ENCODE assay signal across 1 cellular context in the genomic region with DNA sequence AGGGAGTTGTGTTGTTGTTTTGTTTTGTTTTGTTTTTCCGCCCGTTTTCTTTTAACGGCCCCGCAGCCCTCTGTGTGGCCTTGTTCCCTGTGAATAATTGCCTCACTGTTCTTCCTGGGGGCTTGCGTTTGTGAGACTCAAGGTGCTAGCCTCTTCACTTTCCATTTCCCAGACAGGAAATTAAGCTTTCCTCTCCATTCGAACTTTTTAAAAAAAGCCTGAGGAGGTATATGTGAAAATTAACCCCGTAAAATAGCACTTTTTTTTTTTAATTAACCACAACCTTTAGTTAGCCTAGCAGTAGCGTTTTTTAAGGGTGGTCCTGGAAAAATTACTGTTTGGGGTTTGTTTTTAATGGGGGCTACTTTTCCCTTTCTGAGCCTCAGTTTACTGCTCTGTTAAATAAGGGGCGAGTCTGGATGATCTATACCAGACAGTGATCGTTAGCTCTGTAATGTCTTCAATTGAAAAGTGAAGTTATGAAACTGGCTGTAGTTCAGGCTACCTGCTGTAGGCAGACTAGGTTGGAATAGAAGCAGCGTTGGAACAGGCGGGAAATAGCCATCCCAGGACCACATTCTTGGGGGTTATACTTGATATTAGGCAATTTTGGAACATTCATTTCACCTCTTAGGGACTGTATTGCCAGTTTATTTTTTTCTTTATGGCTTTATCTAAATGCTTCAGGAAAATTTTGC.
A peak's percentile ranks its signal among the peaks of the same experiment; 100 is the strongest.
TF ChIP-seq lines count a peak whose summit lies in the region.

No MANE protein-coding gene starts in this region.

TF ChIP-seq in K562, 482 proteins besides CTCF, POLR2A, EP300 and RAD21 (continues in another document):
- TF ChIP-seq RREB1 (CRISPR knock-in tag; IDR thresholded peaks at IDR 0.05) = no peak
- no peak for TF ChIP-seq MTF1 (CRISPR knock-in tag; IDR thresholded peaks at IDR 0.05; ENCODE audit: borderline replicate concordance)
- no peak for TF ChIP-seq PML (IDR thresholded peaks at IDR 0.05; ENCODE audit: low read length)
- 0 out of 4 replicates have a peak, but pooled peaks of 1 of the 2 experiments have one; percentile 34 for TF ChIP-seq SIN3A (IDR thresholded peaks at IDR 0.05; ENCODE audit: borderline replicate concordance in 2 of 2, control insufficient read depth in 1 of 2, low read depth in 2 of 2, low read length in 2 of 2)
- TF ChIP-seq SAFB (IDR thresholded peaks at IDR 0.05; ENCODE audit: borderline replicate concordance, low read depth, low read length) = no peak
- no peak for TF ChIP-seq HDAC2 (IDR thresholded peaks at IDR 0.05)
- TF ChIP-seq MLLT1 (IDR thresholded peaks at IDR 0.05) = 0 out of 4 replicates have a peak, but pooled peaks have one; percentile 12 to 19
- TF ChIP-seq GTF2E2 (tag; IDR thresholded peaks at IDR 0.05) = no peak; the same call in 1 of the 2 replicates
- TF ChIP-seq SUPT5H (IDR thresholded peaks at IDR 0.05) = no peak
- TF ChIP-seq TEAD1 (CRISPR knock-in tag; IDR thresholded peaks at IDR 0.05) = no peak
- TF ChIP-seq POLR2G (IDR thresholded peaks at IDR 0.05; ENCODE audit: low read depth, low read length) = no peak
- no peak for TF ChIP-seq HBP1 (CRISPR knock-in tag; IDR thresholded peaks at IDR 0.05)
- no peak for TF ChIP-seq BRCA1 (IDR thresholded peaks at IDR 0.05)
- TF ChIP-seq BRCA1 (CRISPR knock-in tag; IDR thresholded peaks at IDR 0.05) = no peak
- TF ChIP-seq ZNF280A (IDR thresholded peaks at IDR 0.05; ENCODE audit: low read depth, partially characterized antibody) = no peak
- TF ChIP-seq ARID4B (CRISPR knock-in tag; IDR thresholded peaks at IDR 0.05) = no peak
- TF ChIP-seq SAFB2 (IDR thresholded peaks at IDR 0.05; ENCODE audit: borderline replicate concordance, low read depth, low read length, severe bottlenecking) = no peak
- TF ChIP-seq ZNF282 (CRISPR knock-in tag; IDR thresholded peaks at IDR 0.05) = no peak
- TF ChIP-seq ZNF589 (CRISPR knock-in tag; IDR thresholded peaks at IDR 0.05; ENCODE audit: low read depth) = no peak
- no peak for TF ChIP-seq XRCC3 (IDR thresholded peaks at IDR 0.05)
- 0 out of 4 replicates have a peak, but pooled peaks of 1 of the 2 experiments have one; percentile 2 for TF ChIP-seq ZNF318 (IDR thresholded peaks at IDR 0.05; ENCODE audit: borderline replicate concordance in 1 of 2, low read depth in 1 of 2)
- TF ChIP-seq, protein P1, sequence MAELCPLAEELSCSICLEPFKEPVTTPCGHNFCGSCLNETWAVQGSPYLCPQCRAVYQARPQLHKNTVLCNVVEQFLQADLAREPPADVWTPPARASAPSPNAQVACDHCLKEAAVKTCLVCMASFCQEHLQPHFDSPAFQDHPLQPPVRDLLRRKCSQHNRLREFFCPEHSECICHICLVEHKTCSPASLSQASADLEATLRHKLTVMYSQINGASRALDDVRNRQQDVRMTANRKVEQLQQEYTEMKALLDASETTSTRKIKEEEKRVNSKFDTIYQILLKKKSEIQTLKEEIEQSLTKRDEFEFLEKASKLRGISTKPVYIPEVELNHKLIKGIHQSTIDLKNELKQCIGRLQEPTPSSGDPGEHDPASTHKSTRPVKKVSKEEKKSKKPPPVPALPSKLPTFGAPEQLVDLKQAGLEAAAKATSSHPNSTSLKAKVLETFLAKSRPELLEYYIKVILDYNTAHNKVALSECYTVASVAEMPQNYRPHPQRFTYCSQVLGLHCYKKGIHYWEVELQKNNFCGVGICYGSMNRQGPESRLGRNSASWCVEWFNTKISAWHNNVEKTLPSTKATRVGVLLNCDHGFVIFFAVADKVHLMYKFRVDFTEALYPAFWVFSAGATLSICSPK (IDR thresholded peaks at IDR 0.05; ENCODE audit: borderline replicate concordance) = no peak
